In the genomic region with DNA sequence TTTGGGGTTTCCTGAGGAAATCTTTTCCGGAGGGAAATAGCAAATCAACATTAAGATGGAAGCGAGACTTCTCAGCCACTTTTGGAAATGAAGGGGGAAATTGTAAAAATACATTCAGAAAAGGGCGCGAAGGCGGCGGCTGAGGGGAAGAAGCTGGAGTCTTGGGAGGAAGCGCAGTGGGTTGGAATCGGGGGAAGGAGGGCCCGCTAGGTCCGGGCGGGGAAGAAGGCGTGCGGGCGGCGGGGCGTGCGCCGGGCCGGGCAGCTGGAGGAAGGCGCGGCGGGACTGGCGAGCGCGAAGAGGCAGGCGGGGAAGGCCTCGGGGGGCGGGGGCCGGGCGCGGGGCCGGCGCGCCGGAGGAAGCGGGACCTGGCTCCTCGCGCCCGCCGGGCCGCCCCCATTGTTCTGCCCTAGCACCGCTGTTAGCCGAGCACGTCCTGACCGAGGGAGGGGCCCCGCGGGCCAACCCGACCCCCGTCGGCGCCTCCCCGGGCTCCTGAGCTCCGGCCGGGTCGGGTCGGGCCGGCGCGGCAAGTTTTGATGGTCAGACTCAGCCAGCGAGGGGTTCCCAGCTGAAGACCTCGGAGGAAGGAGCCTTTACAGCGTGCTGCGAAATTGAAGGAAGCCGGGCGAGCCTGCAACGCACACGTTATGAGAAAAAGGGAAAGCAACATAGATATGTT, we compare ENCODE assay signal across 2 cellular contexts.
TF ChIP-seq lines count a peak whose summit lies in the region.

No MANE protein-coding gene starts in this region.

TF ChIP-seq in SK-N-SH treated with all-trans-retinoic acid at 6 μM for 48 hours, 23 proteins besides CTCF, POLR2A, EP300 and RAD21 (continued from another document):
- TF ChIP-seq OSR1 (CRISPR knock-in tag; IDR thresholded peaks at IDR 0.05) (no peak), ZNF8 (CRISPR knock-in tag; IDR thresholded peaks at IDR 0.05) (no peak), ZC3H10 (CRISPR knock-in tag; IDR thresholded peaks at IDR 0.05) (no peak)

TF ChIP-seq in K562, 482 proteins besides CTCF, POLR2A, EP300 and RAD21 (continued from another document and continues in another):
- TF ChIP-seq PHF8 (IDR thresholded peaks at IDR 0.05; ENCODE audit: borderline replicate concordance, low read length) (peak; percentile 44; the same call in 1 of the 2 replicates), KDM4B (IDR thresholded peaks at IDR 0.05; ENCODE audit: borderline replicate concordance in 2 of 2, low read depth in 1 of 2) (no peak), PML (IDR thresholded peaks at IDR 0.05; ENCODE audit: low read length) (no peak), TAF1 (IDR thresholded peaks at IDR 0.05; ENCODE audit: control insufficient read depth, extremely low read depth, insufficient read depth, low read length, severe bottlenecking) (peak; percentile 66), KHSRP (IDR thresholded peaks at IDR 0.05) (no peak), LCOR (CRISPR knock-in tag; IDR thresholded peaks at IDR 0.05) (0 out of 2 replicates have a peak, but pooled peaks have one; percentile 29), SMAD1 (IDR thresholded peaks at IDR 0.05; ENCODE audit: low read depth, low read length, partially characterized antibody) (no peak), POLR2AphosphoS2 (IDR thresholded peaks at IDR 0.05; ENCODE audit: low read length) (no peak), IFI16 (CRISPR knock-in tag; IDR thresholded peaks at IDR 0.05) (no peak), ZNF197 (CRISPR knock-in tag; IDR thresholded peaks at IDR 0.05; ENCODE audit: low read depth) (no peak), CREM (IDR thresholded peaks at IDR 0.05; ENCODE audit: low read depth) (peak; percentile 9; the same call in 1 of the 2 replicates), KLF6 (CRISPR knock-in tag; IDR thresholded peaks at IDR 0.05; ENCODE audit: borderline replicate concordance) (no peak), SPI1 (IDR thresholded peaks at IDR 0.05; ENCODE audit: borderline replicate concordance, low read depth, low read length) (peak; percentile 52; the same call in 1 of the 2 replicates), TBP (optimal IDR thresholded peaks at IDR 0.05; ENCODE audit: low read depth, low read length) (peak; percentile 65), DIDO1 (tag; IDR thresholded peaks at IDR 0.05; ENCODE audit: low read depth) (no peak), LARP7 (IDR thresholded peaks at IDR 0.05) (no peak), U2AF1 (optimal IDR thresholded peaks at IDR 0.05; ENCODE audit: low read depth, low read length) (no peak), TCF3 (CRISPR knock-in tag; IDR thresholded peaks at IDR 0.05) (no peak), MTF1 (CRISPR knock-in tag; IDR thresholded peaks at IDR 0.05; ENCODE audit: borderline replicate concordance) (no peak), HNRNPK (IDR thresholded peaks at IDR 0.05; ENCODE audit: low read depth, low read length, poor library complexity, severe bottlenecking) (no peak), NFE2L1 (tag; IDR thresholded peaks at IDR 0.05; ENCODE audit: borderline replicate concordance, low read depth) (no peak), ZFP30 (CRISPR knock-in tag; IDR thresholded peaks at IDR 0.05; ENCODE audit: borderline replicate concordance) (no peak), ZSCAN29 (IDR thresholded peaks at IDR 0.05) (no peak), RBM22 (IDR thresholded peaks at IDR 0.05; ENCODE audit: low read depth, low read length, poor library complexity, severe bottlenecking) (peak; percentile 84), SNRNP70 (optimal IDR thresholded peaks at IDR 0.05; ENCODE audit: low read depth, low read length) (no peak), ZNF431 (CRISPR knock-in tag; IDR thresholded peaks at IDR 0.05) (no peak), SRSF9 (IDR thresholded peaks at IDR 0.05; ENCODE audit: borderline replicate concordance, low read depth, low read length) (no peak), ARNT (IDR thresholded peaks at IDR 0.05) (peak in 1 of 2 experiments; percentile 63; a peak in 1 of 4 replicates), SMARCE1 (IDR thresholded peaks at IDR 0.05) (no peak), GATAD2B (IDR thresholded peaks at IDR 0.05; ENCODE audit: borderline replicate concordance) (no peak)
- TF ChIP-seq, protein P1, sequence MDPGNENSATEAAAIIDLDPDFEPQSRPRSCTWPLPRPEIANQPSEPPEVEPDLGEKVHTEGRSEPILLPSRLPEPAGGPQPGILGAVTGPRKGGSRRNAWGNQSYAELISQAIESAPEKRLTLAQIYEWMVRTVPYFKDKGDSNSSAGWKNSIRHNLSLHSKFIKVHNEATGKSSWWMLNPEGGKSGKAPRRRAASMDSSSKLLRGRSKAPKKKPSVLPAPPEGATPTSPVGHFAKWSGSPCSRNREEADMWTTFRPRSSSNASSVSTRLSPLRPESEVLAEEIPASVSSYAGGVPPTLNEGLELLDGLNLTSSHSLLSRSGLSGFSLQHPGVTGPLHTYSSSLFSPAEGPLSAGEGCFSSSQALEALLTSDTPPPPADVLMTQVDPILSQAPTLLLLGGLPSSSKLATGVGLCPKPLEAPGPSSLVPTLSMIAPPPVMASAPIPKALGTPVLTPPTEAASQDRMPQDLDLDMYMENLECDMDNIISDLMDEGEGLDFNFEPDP (CRISPR knock-in tag; IDR thresholded peaks at IDR 0.05), result no peak
- TF ChIP-seq, protein P2, sequence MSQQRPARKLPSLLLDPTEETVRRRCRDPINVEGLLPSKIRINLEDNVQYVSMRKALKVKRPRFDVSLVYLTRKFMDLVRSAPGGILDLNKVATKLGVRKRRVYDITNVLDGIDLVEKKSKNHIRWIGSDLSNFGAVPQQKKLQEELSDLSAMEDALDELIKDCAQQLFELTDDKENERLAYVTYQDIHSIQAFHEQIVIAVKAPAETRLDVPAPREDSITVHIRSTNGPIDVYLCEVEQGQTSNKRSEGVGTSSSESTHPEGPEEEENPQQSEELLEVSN (IDR thresholded peaks at IDR 0.05; ENCODE audit: borderline replicate concordance in 1 of 2, extremely low read depth in 1 of 2, insufficient read depth in 1 of 2, insufficient read length in 1 of 2, low read depth in 1 of 2, low read length in 1 of 2, poor library complexity in 1 of 2, severe bottlenecking in 1 of 2), result peak in 1 of 2 experiments; percentile 77
- TF ChIP-seq, protein P3, sequence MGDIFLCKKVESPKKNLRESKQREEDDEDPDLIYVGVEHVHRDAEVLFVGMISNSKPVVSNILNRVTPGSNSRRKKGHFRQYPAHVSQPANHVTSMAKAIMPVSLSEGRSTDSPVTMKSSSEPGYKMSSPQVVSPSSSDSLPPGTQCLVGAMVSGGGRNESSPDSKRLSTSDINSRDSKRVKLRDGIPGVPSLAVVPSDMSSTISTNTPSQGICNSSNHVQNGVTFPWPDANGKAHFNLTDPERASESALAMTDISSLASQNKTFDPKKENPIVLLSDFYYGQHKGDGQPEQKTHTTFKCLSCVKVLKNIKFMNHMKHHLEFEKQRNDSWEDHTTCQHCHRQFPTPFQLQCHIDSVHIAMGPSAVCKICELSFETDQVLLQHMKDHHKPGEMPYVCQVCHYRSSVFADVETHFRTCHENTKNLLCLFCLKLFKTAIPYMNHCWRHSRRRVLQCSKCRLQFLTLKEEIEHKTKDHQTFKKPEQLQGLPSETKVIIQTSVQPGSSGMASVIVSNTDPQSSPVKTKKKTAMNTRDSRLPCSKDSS (IDR thresholded peaks at IDR 0.05; ENCODE audit: low read depth, partially characterized antibody), result no peak
- TF ChIP-seq, protein P4, sequence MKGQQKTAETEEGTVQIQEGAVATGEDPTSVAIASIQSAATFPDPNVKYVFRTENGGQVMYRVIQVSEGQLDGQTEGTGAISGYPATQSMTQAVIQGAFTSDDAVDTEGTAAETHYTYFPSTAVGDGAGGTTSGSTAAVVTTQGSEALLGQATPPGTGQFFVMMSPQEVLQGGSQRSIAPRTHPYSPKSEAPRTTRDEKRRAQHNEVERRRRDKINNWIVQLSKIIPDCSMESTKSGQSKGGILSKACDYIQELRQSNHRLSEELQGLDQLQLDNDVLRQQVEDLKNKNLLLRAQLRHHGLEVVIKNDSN (CRISPR knock-in tag; IDR thresholded peaks at IDR 0.05), result no peak
- TF ChIP-seq, protein P5, sequence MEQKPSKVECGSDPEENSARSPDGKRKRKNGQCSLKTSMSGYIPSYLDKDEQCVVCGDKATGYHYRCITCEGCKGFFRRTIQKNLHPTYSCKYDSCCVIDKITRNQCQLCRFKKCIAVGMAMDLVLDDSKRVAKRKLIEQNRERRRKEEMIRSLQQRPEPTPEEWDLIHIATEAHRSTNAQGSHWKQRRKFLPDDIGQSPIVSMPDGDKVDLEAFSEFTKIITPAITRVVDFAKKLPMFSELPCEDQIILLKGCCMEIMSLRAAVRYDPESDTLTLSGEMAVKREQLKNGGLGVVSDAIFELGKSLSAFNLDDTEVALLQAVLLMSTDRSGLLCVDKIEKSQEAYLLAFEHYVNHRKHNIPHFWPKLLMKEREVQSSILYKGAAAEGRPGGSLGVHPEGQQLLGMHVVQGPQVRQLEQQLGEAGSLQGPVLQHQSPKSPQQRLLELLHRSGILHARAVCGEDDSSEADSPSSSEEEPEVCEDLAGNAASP (IDR thresholded peaks at IDR 0.05), result no peak
- TF ChIP-seq, protein P6, sequence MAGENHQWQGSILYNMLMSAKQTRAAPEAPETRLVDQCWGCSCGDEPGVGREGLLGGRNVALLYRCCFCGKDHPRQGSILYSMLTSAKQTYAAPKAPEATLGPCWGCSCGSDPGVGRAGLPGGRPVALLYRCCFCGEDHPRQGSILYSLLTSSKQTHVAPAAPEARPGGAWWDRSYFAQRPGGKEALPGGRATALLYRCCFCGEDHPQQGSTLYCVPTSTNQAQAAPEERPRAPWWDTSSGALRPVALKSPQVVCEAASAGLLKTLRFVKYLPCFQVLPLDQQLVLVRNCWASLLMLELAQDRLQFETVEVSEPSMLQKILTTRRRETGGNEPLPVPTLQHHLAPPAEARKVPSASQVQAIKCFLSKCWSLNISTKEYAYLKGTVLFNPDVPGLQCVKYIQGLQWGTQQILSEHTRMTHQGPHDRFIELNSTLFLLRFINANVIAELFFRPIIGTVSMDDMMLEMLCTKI (IDR thresholded peaks at IDR 0.05; ENCODE audit: partially characterized antibody), result no peak
- TF ChIP-seq, protein P7, sequence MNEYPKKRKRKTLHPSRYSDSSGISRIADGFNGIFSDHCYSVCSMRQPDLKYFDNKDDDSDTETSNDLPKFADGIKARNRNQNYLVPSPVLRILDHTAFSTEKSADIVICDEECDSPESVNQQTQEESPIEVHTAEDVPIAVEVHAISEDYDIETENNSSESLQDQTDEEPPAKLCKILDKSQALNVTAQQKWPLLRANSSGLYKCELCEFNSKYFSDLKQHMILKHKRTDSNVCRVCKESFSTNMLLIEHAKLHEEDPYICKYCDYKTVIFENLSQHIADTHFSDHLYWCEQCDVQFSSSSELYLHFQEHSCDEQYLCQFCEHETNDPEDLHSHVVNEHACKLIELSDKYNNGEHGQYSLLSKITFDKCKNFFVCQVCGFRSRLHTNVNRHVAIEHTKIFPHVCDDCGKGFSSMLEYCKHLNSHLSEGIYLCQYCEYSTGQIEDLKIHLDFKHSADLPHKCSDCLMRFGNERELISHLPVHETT (CRISPR knock-in tag; conservative IDR thresholded peaks at IDR 0.05 in 1 of 2, IDR thresholded peaks at IDR 0.05 in 1 of 2), result no peak
- TF ChIP-seq, protein P8, sequence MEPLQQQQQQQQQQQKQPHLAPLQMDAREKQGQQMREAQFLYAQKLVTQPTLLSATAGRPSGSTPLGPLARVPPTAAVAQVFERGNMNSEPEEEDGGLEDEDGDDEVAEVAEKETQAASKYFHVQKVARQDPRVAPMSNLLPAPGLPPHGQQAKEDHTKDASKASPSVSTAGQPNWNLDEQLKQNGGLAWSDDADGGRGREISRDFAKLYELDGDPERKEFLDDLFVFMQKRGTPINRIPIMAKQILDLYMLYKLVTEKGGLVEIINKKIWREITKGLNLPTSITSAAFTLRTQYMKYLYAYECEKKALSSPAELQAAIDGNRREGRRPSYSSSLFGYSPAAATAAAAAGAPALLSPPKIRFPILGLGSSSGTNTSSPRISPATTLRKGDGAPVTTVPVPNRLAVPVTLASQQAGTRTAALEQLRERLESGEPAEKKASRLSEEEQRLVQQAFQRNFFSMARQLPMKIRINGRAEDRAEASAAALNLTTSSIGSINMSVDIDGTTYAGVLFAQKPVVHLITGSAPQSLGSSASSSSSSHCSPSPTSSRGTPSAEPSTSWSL (CRISPR knock-in tag; IDR thresholded peaks at IDR 0.05; ENCODE audit: borderline replicate concordance), result no peak
- TF ChIP-seq, protein P9, sequence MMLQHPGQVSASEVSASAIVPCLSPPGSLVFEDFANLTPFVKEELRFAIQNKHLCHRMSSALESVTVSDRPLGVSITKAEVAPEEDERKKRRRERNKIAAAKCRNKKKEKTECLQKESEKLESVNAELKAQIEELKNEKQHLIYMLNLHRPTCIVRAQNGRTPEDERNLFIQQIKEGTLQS (IDR thresholded peaks at IDR 0.05), result no peak
- TF ChIP-seq, protein P9 (CRISPR knock-in tag; conservative IDR thresholded peaks at IDR 0.05), result no peak
- TF ChIP-seq, protein P10, sequence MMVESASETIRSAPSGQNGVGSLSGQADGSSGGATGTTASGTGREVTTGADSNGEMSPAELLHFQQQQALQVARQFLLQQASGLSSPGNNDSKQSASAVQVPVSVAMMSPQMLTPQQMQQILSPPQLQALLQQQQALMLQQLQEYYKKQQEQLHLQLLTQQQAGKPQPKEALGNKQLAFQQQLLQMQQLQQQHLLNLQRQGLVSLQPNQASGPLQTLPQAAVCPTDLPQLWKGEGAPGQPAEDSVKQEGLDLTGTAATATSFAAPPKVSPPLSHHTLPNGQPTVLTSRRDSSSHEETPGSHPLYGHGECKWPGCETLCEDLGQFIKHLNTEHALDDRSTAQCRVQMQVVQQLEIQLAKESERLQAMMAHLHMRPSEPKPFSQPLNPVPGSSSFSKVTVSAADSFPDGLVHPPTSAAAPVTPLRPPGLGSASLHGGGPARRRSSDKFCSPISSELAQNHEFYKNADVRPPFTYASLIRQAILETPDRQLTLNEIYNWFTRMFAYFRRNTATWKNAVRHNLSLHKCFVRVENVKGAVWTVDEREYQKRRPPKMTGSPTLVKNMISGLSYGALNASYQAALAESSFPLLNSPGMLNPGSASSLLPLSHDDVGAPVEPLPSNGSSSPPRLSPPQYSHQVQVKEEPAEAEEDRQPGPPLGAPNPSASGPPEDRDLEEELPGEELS (CRISPR knock-in tag; IDR thresholded peaks at IDR 0.05; ENCODE audit: borderline replicate concordance), result no peak
